14 cellular contexts compared by ENCODE assay signal in genomic region chr4:105896984-105897760, GRCh38. TPM values are rescaled to one million over a fixed set of nuclear protein-coding genes. Genes with fewer than 3 reads are reported as not detected.
DNase-seq lines count a peak whose midpoint lies in the region; ATAC-seq and TF ChIP-seq lines count a peak whose summit lies in the region.
"Had no signal": no experiment of that assay in that cellular context is flagged by ENCODE, and none has a peak within 500 bp of the region (broad histone marks: within the 10 kb centered on the region; RNA-seq: fewer than 3 reads in every experiment).

No MANE protein-coding gene starts in this region.

- no peak for DNase-seq in cardiac muscle cell (ENCODE audit: low read depth in 1 of 2, low spot score in 1 of 2)
- no peak for DNase-seq in right atrium auricular region (ENCODE audit: low spot score)
- no peak for DNase-seq in mesothelial cell of epicardium (ENCODE audit: low spot score in 2 of 2, unreplicated experiment in 2 of 2)
- no peak for DNase-seq in aorta
- no peak for DNase-seq in posterior vena cava (ENCODE audit: low spot score)
- no peak for DNase-seq in NCI-H2171 treated with DMSO at 0.1 percent for 48 hours (lab: John Stamatoyannopoulos, UW)
- DNase-seq: activated CD8-positive, alpha-beta memory T cell treated with anti-CD3 and anti-CD28 coated beads for 24 hours; activated naive CD4-positive, alpha-beta T cell treated with anti-CD3 and anti-CD28 coated beads, Interleukin-2, amount 10 ng/mL, durations not matched to agents 7 days and 5 days; DND-41; naive B cell; T-helper 9 cell had no signal

- peaks cover 83% of the 10 kb centered on the region for H3K27me3 Mint-ChIP-seq in brain
- H3K27me3 Mint-ChIP-seq in mesothelial cell of epicardium (ENCODE audit: low read depth), result peaks cover 73% of the 10 kb centered on the region

- H3K27ac ChIP-seq in cardiac muscle cell (no peak overlapping the region), right atrium auricular region (no peak overlapping the region), aorta (ENCODE audit: low read depth in 1 of 2, low read length in 2 of 2) (no peak overlapping the region)

- ATAC-seq in aorta (ENCODE audit: low FRiP score), result no peak
- no peak for ATAC-seq in SK-N-SH treated with all-trans-retinoic acid at 6 μM for 48 hours

- H3K36me3 ChIP-seq in cardiac muscle cell (no peaks in the 10 kb centered on the region), right atrium auricular region (no peaks in the 10 kb centered on the region), aorta (ENCODE audit: control insufficient read depth in 1 of 2, insufficient read depth in 2 of 2, low read length in 1 of 2) (no peaks in the 10 kb centered on the region)

- no peak for TF ChIP-seq CTCF in cardiac muscle cell (IDR thresholded peaks at IDR 0.05; ENCODE audit: low read depth, low read length)
- no peak for TF ChIP-seq CTCF in right atrium auricular region (IDR thresholded peaks at IDR 0.05)
- no peak for TF ChIP-seq CTCF in brain (conservative IDR thresholded peaks at IDR 0.05)
- no peak for TF ChIP-seq CTCF in mesothelial cell of epicardium (IDR thresholded peaks at IDR 0.05; ENCODE audit: unreplicated experiment)

- peak overlapping the region in 1 of 5 experiments; percentile 55 for H3K27ac Mint-ChIP-seq in brain
- H3K27ac Mint-ChIP-seq in mesothelial cell of epicardium, result peak overlapping the region; percentile 27
- H3K27ac Mint-ChIP-seq: activated naive CD4-positive, alpha-beta T cell treated with anti-CD3 and anti-CD28 coated beads, Interleukin-2, amount 10 ng/mL, durations not matched to agents 7 days and 5 days had no signal

- intact Hi-C loops in aorta (cut with DNase I) (loop anchor here (2.0 to 10.0 kb wide), 6 partner anchors 52 to 308 kb away; partner anchors contain the start of genes GSTCD (in 1 of the 2) and INTS12 (in 1 of the 2)), posterior vena cava (cut with DNase I) (no loop called here)

- H3K4me3 Mint-ChIP-seq in brain (peak overlapping the region; percentile 83 to 89 (median 87)), mesothelial cell of epicardium (peak overlapping the region; percentile 87)
- H3K4me3 Mint-ChIP-seq: activated naive CD4-positive, alpha-beta T cell treated with anti-CD3 and anti-CD28 coated beads, Interleukin-2, amount 10 ng/mL, durations not matched to agents 7 days and 5 days had no signal

- H3K27me3 ChIP-seq in cardiac muscle cell (peaks cover 76% of the 10 kb centered on the region), right atrium auricular region (peaks cover 0 to 14% of the 10 kb centered on the region in 2 donors), aorta (ENCODE audit: control insufficient read depth in 1 of 2, insufficient read depth in 2 of 2, low read length in 1 of 2) (no peaks in the 10 kb centered on the region)

- no peaks in the 10 kb centered on the region for H3K9me3 ChIP-seq in cardiac muscle cell (ENCODE audit: low read depth)
- no peaks in the 10 kb centered on the region for H3K9me3 ChIP-seq in right atrium auricular region
- H3K9me3 ChIP-seq in aorta (ENCODE audit: control insufficient read depth, low read length), result no peaks in the 10 kb centered on the region

- H3K4me1 ChIP-seq in cardiac muscle cell (ENCODE audit: low read depth) (peaks cover 4% of the 10 kb centered on the region), right atrium auricular region (peaks cover 0 to 19% of the 10 kb centered on the region in 2 donors), aorta (ENCODE audit: control insufficient read depth in 1 of 2, insufficient read depth in 2 of 2, low read length in 2 of 2) (peaks cover 2 to 7% of the 10 kb centered on the region in 2 donors)

- no peaks in the 10 kb centered on the region for H3K36me3 Mint-ChIP-seq in brain
- H3K36me3 Mint-ChIP-seq in mesothelial cell of epicardium, result peaks cover 3% of the 10 kb centered on the region
- H3K36me3 Mint-ChIP-seq: activated naive CD4-positive, alpha-beta T cell treated with anti-CD3 and anti-CD28 coated beads, Interleukin-2, amount 10 ng/mL, durations not matched to agents 7 days and 5 days had no signal

- no peaks in the 10 kb centered on the region for H3K9me3 Mint-ChIP-seq in brain
- H3K9me3 Mint-ChIP-seq in mesothelial cell of epicardium, result no peaks in the 10 kb centered on the region
- H3K9me3 Mint-ChIP-seq: activated naive CD4-positive, alpha-beta T cell treated with anti-CD3 and anti-CD28 coated beads, Interleukin-2, amount 10 ng/mL, durations not matched to agents 7 days and 5 days had no signal

- 16 to 20% methylated on average over 3 of the region's 3 CpGs for WGBS in aorta, 2 donors

- H3K4me3 ChIP-seq in cardiac muscle cell (peak overlapping the region; percentile 57), right atrium auricular region (no peak overlapping the region), aorta (ENCODE audit: low read length in 2 of 2) (peak overlapping the region; percentile 58 to 66)

- H3K4me1 Mint-ChIP-seq in brain (peaks cover 13% of the 10 kb centered on the region), mesothelial cell of epicardium (peaks cover 26% of the 10 kb centered on the region)

TF ChIP-seq in SK-N-SH treated with all-trans-retinoic acid at 6 μM for 48 hours, 23 proteins besides CTCF, POLR2A, EP300 and RAD21:
- no peak for TF ChIP-seq TOX (CRISPR knock-in tag; IDR thresholded peaks at IDR 0.05; ENCODE audit: borderline replicate concordance)

RNA-seq across cellular contexts. Expression of gene NPNT, which starts 1.9 kb away (rescaled TPM):
- 22.0 and 33.4 TPM in 2 replicates for total RNA-seq in cardiac muscle cell
- 26.7 and 39.8 TPM in 2 replicates for polyA plus RNA-seq in cardiac muscle cell
- 10 to 100 TPM in 1 of 2 donors, 1 to 10 TPM in 1; 5.5 to 10.5 TPM for total RNA-seq in right atrium auricular region
- 5.9 TPM for polyA plus RNA-seq in brain (ENCODE audit: insufficient read depth, low read depth, low replicate concordance)
- total RNA-seq in mesothelial cell of epicardium, result 53.8 to 68.6 TPM (median 53.9 TPM) in 3 replicates
- 100 to 1,000 TPM; 145 to 354 TPM for total RNA-seq in aorta
- polyA plus RNA-seq in aorta, result 10 to 100 TPM; 47.1 to 76.1 TPM
- total RNA-seq in posterior vena cava, result 100 to 1,000 TPM; 106 to 152 TPM
- polyA plus RNA-seq: AG04450 had no signal

Comparison
In these comparisons a context has a peak if more than half of its experiments do, and no peak if none do; other contexts are left out.
1. H3K4me3 ChIP-seq: peak in cardiac muscle cell (single experiment) and aorta (2 of 2); none in right atrium auricular region (0 of 2).
2. intact Hi-C loops: an anchor here in aorta (2.0 to 10.0 kb wide); none called in posterior vena cava.